26 cellular contexts compared by ENCODE assay signal in genomic region chr20:34531608-34532265, GRCh38. TPM values are rescaled to one million over a fixed set of nuclear protein-coding genes. Genes with fewer than 3 reads are reported as not detected.
DNase-seq lines count a peak whose midpoint lies in the region; ATAC-seq and TF ChIP-seq lines count a peak whose summit lies in the region.
"Had no signal": no experiment of that assay in that cellular context is flagged by ENCODE, and none has a peak within 500 bp of the region (broad histone marks: within the 10 kb centered on the region; RNA-seq: fewer than 3 reads in every experiment).

No MANE protein-coding gene starts in this region.

- intact Hi-C loops in Calu3 (cut with micrococcal nuclease; ENCODE audit: unreplicated experiment): no loop called here

- H3K4me1 ChIP-seq in SJSA1 (replicated peaks): peaks cover 27% of the 10 kb centered on the region
- H3K4me1 ChIP-seq: colonic mucosa, uterus had no signal

- CTCF ChIA-PET in Calu3 (lab: Charles Lee): interaction anchor here (0.7 to 1.4 kb wide), 2 partner anchors 11 to 15 kb away, joined by 3 read pairs; partner anchors contain the start of gene DYNLRB1

- no peak overlapping the region for H3K4me3 Mint-ChIP-seq in Calu3 (ENCODE audit: low read depth, unreplicated experiment)
- H3K4me3 Mint-ChIP-seq in stimulated activated memory B cell treated with anti-CD40 and anti-IgM and Interleukin-4, amounts not matched to agents 10 μg/mL and 1 μg/mL and 100 μg/mL, for 72 hours: no peak overlapping the region
- H3K4me3 Mint-ChIP-seq: activated naive CD8-positive, alpha-beta T cell treated with anti-CD3 and anti-CD28 coated beads, Interleukin-2, amount 10 ng/mL, durations not matched to agents 7 days and 5 days; CD4-positive, alpha-beta T cell; endodermal cell had no signal

- H3K27ac ChIP-seq in SJSA1: 0 out of 2 replicates have a peak overlapping the region, but pooled peaks have one; percentile 7
- H3K27ac ChIP-seq: colonic mucosa, SK-N-MC, spleen, uterus, WERI-Rb-1 had no signal

- H3K27me3 ChIP-seq in SJSA1 (replicated peaks): no peaks in the 10 kb centered on the region
- H3K27me3 ChIP-seq: colonic mucosa, spleen, uterus had no signal

- H3K36me3 ChIP-seq in SJSA1: peaks cover 95% of the 10 kb centered on the region
- H3K36me3 ChIP-seq: uterus had no signal

- peaks cover 31% of the 10 kb centered on the region for H3K4me1 Mint-ChIP-seq in Calu3 (ENCODE audit: low read depth, unreplicated experiment)
- peaks cover 11% of the 10 kb centered on the region for H3K4me1 Mint-ChIP-seq in stimulated activated memory B cell treated with anti-CD40 and anti-IgM and Interleukin-4, amounts not matched to agents 10 μg/mL and 1 μg/mL and 100 μg/mL, for 72 hours
- H3K4me1 Mint-ChIP-seq: endodermal cell had no signal

- H3K9me3 ChIP-seq in SJSA1 (replicated peaks): no peaks in the 10 kb centered on the region
- H3K9me3 ChIP-seq: colonic mucosa, spleen, uterus had no signal

- H3K36me3 Mint-ChIP-seq in Calu3 (ENCODE audit: insufficient read depth, unreplicated experiment): peaks cover 48% of the 10 kb centered on the region
- peaks cover 45% of the 10 kb centered on the region for H3K36me3 Mint-ChIP-seq in stimulated activated memory B cell treated with anti-CD40 and anti-IgM and Interleukin-4, amounts not matched to agents 10 μg/mL and 1 μg/mL and 100 μg/mL, for 72 hours

- BruUV-seq in Calu3 (replicated peaks; lab: Mats Ljungman, UMichigan): no TSS peak

- H3K4me3 ChIP-seq in SJSA1: no peak overlapping the region
- H3K4me3 ChIP-seq: colonic mucosa, GM12878, SK-N-MC, spleen, uterus had no signal

- DNase-seq in Calu3: no peak
- no peak for DNase-seq in SJSA1 (ENCODE audit: low read depth in 1 of 2, low spot score in 2 of 2)
- peak; percentile 38 for DNase-seq in left lobe of liver (ENCODE audit: low spot score)
- no peak for DNase-seq in NCI-H774 (lab: John Stamatoyannopoulos, UW)
- DNase-seq in NCI-H345 treated with DMSO at 0.1 percent for 48 hours (lab: John Stamatoyannopoulos, UW; ENCODE audit: unreplicated experiment): no peak
- no peak for DNase-seq in GDM1 (lab: John Stamatoyannopoulos, UW)
- DNase-seq: activated CD4-positive, alpha-beta T cell treated with anti-CD3 and anti-CD28 coated beads, Interleukin-2, amount 50 U/mL, for 4 hours; activated naive CD8-positive, alpha-beta T cell treated with anti-CD3 and anti-CD28 coated beads, Interleukin-2, amount 10 ng/mL, durations not matched to agents 7 days and 5 days; activated T-cell treated with anti-CD3 and anti-CD28 coated beads, Interleukin-2, amount 50 U/mL, for 1 hour; CD4-positive, alpha-beta T cell; colonic mucosa; DMS53; endodermal cell; HCEC 1CT; KG1; kidney; NCI-H146; NCI-H524 treated with DMSO at 0.1 percent for 48 hours; nucleus accumbens; stimulated activated CD4-positive, alpha-beta T cell treated with anti-CD3 and anti-CD28 coated beads, Interleukin-4, amount 100 ng/mL, for 4 hours; uterus; WERI-Rb-1 had no signal

- no peaks in the 10 kb centered on the region for H3K27me3 Mint-ChIP-seq in Calu3 (ENCODE audit: unreplicated experiment)
- no peaks in the 10 kb centered on the region for H3K27me3 Mint-ChIP-seq in stimulated activated memory B cell treated with anti-CD40 and anti-IgM and Interleukin-4, amounts not matched to agents 10 μg/mL and 1 μg/mL and 100 μg/mL, for 72 hours
- H3K27me3 Mint-ChIP-seq: activated naive CD8-positive, alpha-beta T cell treated with anti-CD3 and anti-CD28 coated beads, Interleukin-2, amount 10 ng/mL, durations not matched to agents 7 days and 5 days; CD4-positive, alpha-beta T cell had no signal

- no peaks in the 10 kb centered on the region for H3K9me3 Mint-ChIP-seq in Calu3 (ENCODE audit: low read depth, unreplicated experiment)
- H3K9me3 Mint-ChIP-seq in stimulated activated memory B cell treated with anti-CD40 and anti-IgM and Interleukin-4, amounts not matched to agents 10 μg/mL and 1 μg/mL and 100 μg/mL, for 72 hours: no peaks in the 10 kb centered on the region
- H3K9me3 Mint-ChIP-seq: activated naive CD8-positive, alpha-beta T cell treated with anti-CD3 and anti-CD28 coated beads, Interleukin-2, amount 10 ng/mL, durations not matched to agents 7 days and 5 days; CD4-positive, alpha-beta T cell; endodermal cell had no signal

- no peak for ATAC-seq in left lobe of liver
- no peak for ATAC-seq in stimulated activated memory B cell treated with anti-CD40 and anti-IgM and Interleukin-4, amounts not matched to agents 10 μg/mL and 1 μg/mL and 100 μg/mL, for 72 hours
- ATAC-seq: GM12878 had no signal

- peak overlapping the region; percentile 5 for H3K27ac Mint-ChIP-seq in Calu3 (ENCODE audit: unreplicated experiment)
- H3K27ac Mint-ChIP-seq in stimulated activated memory B cell treated with anti-CD40 and anti-IgM and Interleukin-4, amounts not matched to agents 10 μg/mL and 1 μg/mL and 100 μg/mL, for 72 hours: peak overlapping the region; percentile 15
- H3K27ac Mint-ChIP-seq: activated naive CD8-positive, alpha-beta T cell treated with anti-CD3 and anti-CD28 coated beads, Interleukin-2, amount 10 ng/mL, durations not matched to agents 7 days and 5 days; endodermal cell had no signal

- no peak for TF ChIP-seq CTCF in Calu3 (IDR thresholded peaks at IDR 0.05; ENCODE audit: unreplicated experiment)

RNA-seq across cellular contexts. Expression of gene DYNLRB1, which starts 15.5 kb away (rescaled TPM):
- total RNA-seq in Calu3 (2022): 214 and 229 TPM in 2 replicates
- 147 and 190 TPM in 2 replicates for total RNA-seq in SJSA1 (2014; rRNA removed; shearing (Covaris generic))
- 34.6 TPM for total RNA-seq in left lobe of liver

RNA-seq across cellular contexts. Expression of gene MAP1LC3A, which starts 26.8 kb away (rescaled TPM):
- 0.78 and 0.95 TPM in 2 replicates for total RNA-seq in Calu3 (2022)
- total RNA-seq in SJSA1 (2014; rRNA removed; shearing (Covaris generic)): 54.1 and 64.5 TPM in 2 replicates
- total RNA-seq in left lobe of liver: 24.2 TPM

Comparison
In these comparisons a context has a peak if more than half of its experiments do, and no peak if none do; other contexts are left out.
1. RNA of gene MAP1LC3A, which starts 26.8 kb away (total RNA-seq): 54.1 to 64.5 TPM in SJSA1 and 24.2 TPM in left lobe of liver (single experiment); 0.78 to 0.95 TPM in Calu3; every median in the first group is over 10 times any median in the second.